Comparison of ENCODE assay signal across 18 cellular contexts in genomic region chrX:141669689-141670088, GRCh38. TPM values are rescaled to one million over a fixed set of nuclear protein-coding genes. Genes with fewer than 3 reads are reported as not detected.
"Had no signal": no experiment of that assay in that cellular context is flagged by ENCODE, and none has a peak within 500 bp of the region (broad histone marks: within the 10 kb centered on the region; RNA-seq: fewer than 3 reads in every experiment).

No MANE protein-coding gene starts in this region.

- DNase-seq: activated CD4-positive, alpha-beta T cell treated with anti-CD3 and anti-CD28 coated beads, Interleukin-2, amount 10 ng/mL, durations not matched to agents 7 days and 5 days; activated CD8-positive, alpha-beta memory T cell treated with anti-CD3 and anti-CD28 coated beads, Interleukin-2, amount 50 U/mL, for 48 hours; activated naive CD8-positive, alpha-beta T cell treated with anti-CD3 and anti-CD28 coated beads for 36 hours; dorsolateral prefrontal cortex; endodermal cell; foreskin melanocyte; immature natural killer cell; midbrain; right lobe of liver had no signal

- H3K36me3 ChIP-seq: prostate gland, right lobe of liver, upper lobe of left lung had no signal

- H3K27ac ChIP-seq: dorsolateral prefrontal cortex, prostate gland, right lobe of liver, upper lobe of left lung had no signal

- H3K4me1 ChIP-seq: prostate gland, right lobe of liver, upper lobe of left lung had no signal

- H3K4me3 ChIP-seq: dorsolateral prefrontal cortex, prostate gland, right lobe of liver, smooth muscle cell, upper lobe of left lung had no signal

- ATAC-seq: right lobe of liver had no signal

- H3K9me3 ChIP-seq: prostate gland, right lobe of liver, upper lobe of left lung had no signal

- H3K27me3 ChIP-seq: right lobe of liver, upper lobe of left lung had no signal

RNA-seq across cellular contexts. Expression of gene SPANXD, which starts 28.9 kb away (rescaled TPM):
- total RNA-seq: activated CD4-positive, alpha-beta T cell treated with anti-CD3 and anti-CD28 coated beads, Interleukin-2, amount 10 ng/mL, durations not matched to agents 7 days and 5 days; activated naive CD8-positive, alpha-beta T cell treated with anti-CD3 and anti-CD28 coated beads for 36 hours; bronchial epithelial cell; dorsolateral prefrontal cortex; endodermal cell; epithelial cell of proximal tubule; lung microvascular endothelial cell; neural crest cell; osteoblast; prostate gland; right lobe of liver; smooth muscle cell; temporal lobe; upper lobe of left lung had no signal
